In the genomic region with DNA sequence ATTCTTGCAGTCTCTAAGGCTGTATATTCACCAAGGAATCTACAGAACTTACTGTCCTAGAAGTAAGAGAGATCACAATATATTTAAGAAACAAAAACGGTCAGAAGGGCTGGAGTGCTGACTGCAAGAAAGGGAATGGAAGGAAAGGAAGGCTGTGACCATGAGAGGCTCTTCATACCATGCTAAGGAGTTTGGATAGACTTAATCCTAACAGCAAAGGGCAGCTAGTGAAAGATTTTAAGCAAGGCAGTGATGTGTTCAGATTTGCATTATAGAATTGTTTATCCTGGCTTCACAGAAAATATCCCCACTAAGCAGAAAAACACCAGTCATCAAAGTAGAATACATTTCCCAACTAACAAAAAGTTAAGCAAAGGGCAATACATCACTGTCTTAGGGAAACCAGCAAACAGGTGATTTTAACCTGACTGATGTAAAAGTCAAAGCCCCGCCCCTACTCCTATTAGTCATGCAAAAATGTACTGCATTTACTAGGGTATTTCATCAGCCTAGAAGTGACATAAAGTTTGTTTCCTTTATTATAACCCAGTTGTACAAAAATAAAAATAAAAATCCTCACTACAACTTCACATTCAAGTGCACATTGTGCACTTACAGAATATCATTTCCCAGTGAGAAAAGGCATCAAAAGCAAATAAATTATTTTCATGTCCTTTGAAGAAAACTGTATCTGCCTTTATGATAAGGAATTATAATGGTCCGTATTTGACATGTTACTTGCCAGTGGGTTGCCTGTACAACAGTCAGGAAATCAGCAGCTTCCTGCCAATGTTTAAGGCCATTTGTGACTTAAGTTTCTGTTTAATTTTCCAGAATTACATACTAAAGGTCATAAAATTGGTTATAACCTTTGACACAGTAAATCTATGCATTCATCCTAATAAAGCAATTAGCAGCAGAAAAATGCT, we compare ENCODE assay signal across 11 cellular contexts. TPM values are rescaled to one million over a fixed set of nuclear protein-coding genes. Genes with fewer than 3 reads are reported as not detected.
DNase-seq lines count a peak whose midpoint lies in the region; ATAC-seq and TF ChIP-seq lines count a peak whose summit lies in the region.
"Had no signal": no experiment of that assay in that cellular context is flagged by ENCODE, and none has a peak within 500 bp of the region (broad histone marks: within the 10 kb centered on the region; RNA-seq: fewer than 3 reads in every experiment).

No MANE protein-coding gene starts in this region.

- H3K27me3 ChIP-seq in iPS-20b (ENCODE audit: insufficient read depth, low read length), result no peaks in the 10 kb centered on the region

- H3K27ac ChIP-seq in iPS-20b (ENCODE audit: low read length), result no peak overlapping the region
- H3K27ac ChIP-seq: prostate gland had no signal

- intact Hi-C loops in activated CD8-positive, alpha-beta T cell treated with anti-CD3 and anti-CD28 coated beads for 36 hours (cut with micrococcal nuclease), result no loop called here

- peak overlapping the region; percentile 92 for H3K27ac Mint-ChIP-seq in activated CD8-positive, alpha-beta T cell treated with anti-CD3 and anti-CD28 coated beads for 36 hours

- POLR2A ChIA-PET in activated CD8-positive, alpha-beta T cell treated with anti-CD3 and anti-CD28 coated beads for 36 hours (lab: Charles Lee), result interaction anchor here (0.6 to 2.4 kb wide), 10 partner anchors 11 to 119 kb away, joined by 3 to 9 read pairs (median 3); partner anchors contain the start of gene JAK1

- H3K36me3 Mint-ChIP-seq in activated CD8-positive, alpha-beta T cell treated with anti-CD3 and anti-CD28 coated beads for 36 hours (ENCODE audit: low read depth), result peaks cover 6% of the 10 kb centered on the region

- no peak overlapping the region for H3K4me3 ChIP-seq in iPS-20b (ENCODE audit: low read length)
- H3K4me3 ChIP-seq: prostate gland had no signal

- H3K4me3 Mint-ChIP-seq in activated CD8-positive, alpha-beta T cell treated with anti-CD3 and anti-CD28 coated beads for 36 hours, result peak overlapping the region; percentile 23

- peak overlapping the region; percentile 11; the same call in 1 of the 2 replicates for H3K9ac ChIP-seq in iPS-20b (ENCODE audit: low read depth, low read length)

- no peaks in the 10 kb centered on the region for H3K9me3 Mint-ChIP-seq in activated CD8-positive, alpha-beta T cell treated with anti-CD3 and anti-CD28 coated beads for 36 hours

- peak; percentile 45 for DNase-seq in stimulated activated naive CD4-positive, alpha-beta T cell treated with Interleukin-2 at 50 U/mL for 16 hours (lab: John Stamatoyannopoulos, UW)
- no peak for DNase-seq in stimulated activated naive CD4-positive, alpha-beta T cell (lab: John Stamatoyannopoulos, UW)
- DNase-seq in activated CD8-positive, alpha-beta T cell treated with anti-CD3 and anti-CD28 coated beads for 36 hours, result peak; percentile 81
- DNase-seq in mesenteric fat pad (ENCODE audit: low spot score), result no peak
- no peak for DNase-seq in occipital lobe (lab: John Stamatoyannopoulos, UW)
- no peak for DNase-seq in left lobe of liver (ENCODE audit: low spot score)
- DNase-seq in SIG-M5 (lab: John Stamatoyannopoulos, UW), result no peak
- DNase-seq: activated CD4-positive, CD25-positive, alpha-beta regulatory T cell; NCI-H1105 had no signal

- peak; percentile 89 for ATAC-seq in activated CD8-positive, alpha-beta T cell treated with anti-CD3 and anti-CD28 coated beads for 36 hours
- no peak for ATAC-seq in left lobe of liver

- H3K27me3 Mint-ChIP-seq in activated CD8-positive, alpha-beta T cell treated with anti-CD3 and anti-CD28 coated beads for 36 hours, result no peaks in the 10 kb centered on the region

- CTCF ChIA-PET in activated CD8-positive, alpha-beta T cell treated with anti-CD3 and anti-CD28 coated beads for 36 hours (lab: Charles Lee), result interaction anchor here (0.7 to 2.0 kb wide), 2 partner anchors 9 to 11 kb away, joined by 3 to 9 read pairs; no protein-coding TSS in a partner anchor

- peaks cover 10% of the 10 kb centered on the region; the same call in 1 of the 2 replicates for H3K4me1 ChIP-seq in iPS-20b (ENCODE audit: insufficient read depth, low read length)
- H3K4me1 ChIP-seq: prostate gland had no signal

- H3K36me3 ChIP-seq in iPS-20b (ENCODE audit: insufficient read depth, low read depth, low read length), result no peaks in the 10 kb centered on the region
- H3K36me3 ChIP-seq: prostate gland had no signal

- H3K4me1 Mint-ChIP-seq in activated CD8-positive, alpha-beta T cell treated with anti-CD3 and anti-CD28 coated beads for 36 hours (ENCODE audit: low read depth), result peaks cover 75% of the 10 kb centered on the region

- no peaks in the 10 kb centered on the region for H3K9me3 ChIP-seq in iPS-20b (ENCODE audit: insufficient read depth, low read depth, low read length)
- H3K9me3 ChIP-seq: prostate gland had no signal

- TF ChIP-seq CTCF in activated CD8-positive, alpha-beta T cell treated with anti-CD3 and anti-CD28 coated beads for 36 hours (IDR thresholded peaks at IDR 0.05), result no peak

RNA-seq across cellular contexts. Expression of gene JAK1, which starts 17.2 kb away (rescaled TPM):
- 100 to 1,000 TPM in 1 of 2 experiments, 10 to 100 TPM in 1; 96.3 to 108 TPM for total RNA-seq in activated CD8-positive, alpha-beta T cell treated with anti-CD3 and anti-CD28 coated beads for 36 hours
- total RNA-seq in mesenteric fat pad, result 187 TPM
- total RNA-seq in occipital lobe, result 56.0 TPM
- 43.3 TPM for total RNA-seq in left lobe of liver

Comparison
In these comparisons a context has a peak if more than half of its experiments do, and no peak if none do; other contexts are left out.
1. DNase-seq: peak in stimulated activated naive CD4-positive, alpha-beta T cell treated with Interleukin-2 at 50 U/mL for 16 hours (single experiment) and activated CD8-positive, alpha-beta T cell treated with anti-CD3 and anti-CD28 coated beads for 36 hours (single experiment); none in stimulated activated naive CD4-positive, alpha-beta T cell (0 of 6), mesenteric fat pad (single experiment), occipital lobe (single experiment), left lobe of liver (single experiment) and SIG-M5 (single experiment).